In genomic region chr2:237567276-237568029, GRCh38 we compare ENCODE assay signal across 24 cellular contexts. TPM values are rescaled to one million over a fixed set of nuclear protein-coding genes. Genes with fewer than 3 reads are reported as not detected.
"Had no signal": no experiment of that assay in that cellular context is flagged by ENCODE, and none has a peak within 500 bp of the region (broad histone marks: within the 10 kb centered on the region; RNA-seq: fewer than 3 reads in every experiment).

No MANE protein-coding gene starts in this region.

- H3K27ac ChIP-seq: heart left ventricle, right atrium auricular region, sigmoid colon, skin epidermis, suprapubic skin, thyroid gland, upper lobe of left lung, uterus had no signal

- H3K4me1 ChIP-seq: uterus had no signal

- DNase-seq: dermis blood vessel endothelial cell; effector CD4-positive, alpha-beta T cell; endodermal cell; foreskin melanocyte; kidney glomerular epithelial cell; mammary epithelial cell; posterior cingulate gyrus; stimulated activated CD4-positive, alpha-beta T cell treated with anti-CD3 and anti-CD28 coated beads, Interleukin-12 subunit alpha, Interleukin-12 subunit beta, amount 100 ng/mL, for 4 hours; stimulated activated naive CD8-positive, alpha-beta T cell treated with anti-CD3 and anti-CD28 coated beads, Interleukin-15, Interleukin-2, amounts not matched to agents 100 U/mL and 50 U/mL, for 24 hours; thyroid gland; upper lobe of left lung had no signal

- H3K4me3 ChIP-seq: heart left ventricle, right atrium auricular region, sigmoid colon, skin epidermis, suprapubic skin, thyroid gland, upper lobe of left lung, uterus had no signal

- H3K36me3 ChIP-seq: heart left ventricle, right atrium auricular region, sigmoid colon, suprapubic skin, thyroid gland, upper lobe of left lung, uterus had no signal

- ATAC-seq: heart left ventricle; stimulated activated naive CD8-positive, alpha-beta T cell treated with anti-CD3 and anti-CD28 coated beads, Interleukin-15, Interleukin-2, amounts not matched to agents 100 U/mL and 50 U/mL, for 24 hours had no signal

- H3K9me3 ChIP-seq: heart left ventricle, right atrium auricular region, sigmoid colon, suprapubic skin, thyroid gland, upper lobe of left lung, uterus had no signal

- H3K27me3 ChIP-seq: right atrium auricular region, thyroid gland, upper lobe of left lung, uterus had no signal

RNA-seq across cellular contexts. Expression of gene PRLH, which starts 1.1 kb away (rescaled TPM):
- total RNA-seq: dermis blood vessel endothelial cell; endodermal cell; endothelial cell of umbilical vein; glomerular endothelial cell; heart left ventricle; lower leg skin; mammary epithelial cell; mesothelial cell of epicardium; natural killer cell treated with Interleukin-12 subunit alpha and Interleukin-12 subunit beta and Interleukin-15 and Interleukin-18, amount 100 ng/mL, for 72 hours; omental fat pad; right atrium auricular region; sigmoid colon; suprapubic skin; thyroid gland; upper lobe of left lung; uterus had no signal
- polyA plus RNA-seq: endothelial cell of umbilical vein, esophagus, heart left ventricle, mammary epithelial cell, sigmoid colon had no signal

RNA-seq across cellular contexts. Expression of gene RAB17, which starts 23.1 kb away (rescaled TPM):
- total RNA-seq: natural killer cell treated with Interleukin-12 subunit alpha and Interleukin-12 subunit beta and Interleukin-15 and Interleukin-18, amount 100 ng/mL, for 72 hours had no signal
